17 cellular contexts compared by ENCODE assay signal in genomic region chr9:114701971-114702370, GRCh38. TPM values are rescaled to one million over a fixed set of nuclear protein-coding genes. Genes with fewer than 3 reads are reported as not detected.
DNase-seq lines count a peak whose midpoint lies in the region; ATAC-seq and TF ChIP-seq lines count a peak whose summit lies in the region.
"Had no signal": no experiment of that assay in that cellular context is flagged by ENCODE, and none has a peak within 500 bp of the region (broad histone marks: within the 10 kb centered on the region; RNA-seq: fewer than 3 reads in every experiment).

No MANE protein-coding gene starts in this region.

- ATAC-seq in activated CD8-positive, alpha-beta T cell treated with anti-CD3 and anti-CD28 coated beads for 36 hours: no peak
- ATAC-seq in activated naive CD8-positive, alpha-beta T cell treated with anti-CD3 and anti-CD28 coated beads, Interleukin-2, amount 50 U/mL, for 24 hours: no peak
- no peak for ATAC-seq in GM21825 (IDR thresholded peaks at IDR 0.05; ENCODE audit: unreplicated experiment)

- H3K4me3 ChIP-seq in HAP-1: no peak overlapping the region

- no peaks in the 10 kb centered on the region for H3K4me1 ChIP-seq in HAP-1

- intact Hi-C loops in activated CD4-positive, alpha-beta memory T cell treated with anti-CD3 and anti-CD28 coated beads for 36 hours (cut with micrococcal nuclease): no loop called here
- intact Hi-C loops in activated CD8-positive, alpha-beta T cell treated with anti-CD3 and anti-CD28 coated beads for 36 hours (cut with micrococcal nuclease): no loop called here

- no peak overlapping the region for H3K4me3 Mint-ChIP-seq in activated CD4-positive, alpha-beta memory T cell treated with anti-CD3 and anti-CD28 coated beads for 36 hours
- no peak overlapping the region for H3K4me3 Mint-ChIP-seq in activated CD4-positive, alpha-beta memory T cell treated with anti-CD3 and anti-CD28 coated beads, Interleukin-2, amount 10 ng/mL, durations not matched to agents 7 days and 5 days
- no peak overlapping the region for H3K4me3 Mint-ChIP-seq in activated CD8-positive, alpha-beta T cell treated with anti-CD3 and anti-CD28 coated beads for 36 hours
- no peak overlapping the region for H3K4me3 Mint-ChIP-seq in activated naive CD8-positive, alpha-beta T cell treated with anti-CD3 and anti-CD28 coated beads, Interleukin-2, amount 50 U/mL, for 24 hours
- H3K4me3 Mint-ChIP-seq: CD4-positive, alpha-beta T cell had no signal

- H3K36me3 Mint-ChIP-seq in activated CD4-positive, alpha-beta memory T cell treated with anti-CD3 and anti-CD28 coated beads for 36 hours: peaks cover 5% of the 10 kb centered on the region
- peaks cover 31% of the 10 kb centered on the region for H3K36me3 Mint-ChIP-seq in activated CD4-positive, alpha-beta memory T cell treated with anti-CD3 and anti-CD28 coated beads, Interleukin-2, amount 10 ng/mL, durations not matched to agents 7 days and 5 days (ENCODE audit: low read depth)
- peaks cover 8% of the 10 kb centered on the region for H3K36me3 Mint-ChIP-seq in activated CD8-positive, alpha-beta T cell treated with anti-CD3 and anti-CD28 coated beads for 36 hours (ENCODE audit: low read depth)
- H3K36me3 Mint-ChIP-seq in activated naive CD8-positive, alpha-beta T cell treated with anti-CD3 and anti-CD28 coated beads, Interleukin-2, amount 50 U/mL, for 24 hours (ENCODE audit: low read depth): peaks cover 8% of the 10 kb centered on the region

- H3K27me3 Mint-ChIP-seq in activated CD4-positive, alpha-beta memory T cell treated with anti-CD3 and anti-CD28 coated beads for 36 hours: peaks cover 2% of the 10 kb centered on the region
- H3K27me3 Mint-ChIP-seq in activated CD4-positive, alpha-beta memory T cell treated with anti-CD3 and anti-CD28 coated beads, Interleukin-2, amount 10 ng/mL, durations not matched to agents 7 days and 5 days: peaks cover 24% of the 10 kb centered on the region
- H3K27me3 Mint-ChIP-seq in activated CD8-positive, alpha-beta T cell treated with anti-CD3 and anti-CD28 coated beads for 36 hours: no peaks in the 10 kb centered on the region
- no peaks in the 10 kb centered on the region for H3K27me3 Mint-ChIP-seq in activated naive CD8-positive, alpha-beta T cell treated with anti-CD3 and anti-CD28 coated beads, Interleukin-2, amount 50 U/mL, for 24 hours
- H3K27me3 Mint-ChIP-seq: CD4-positive, alpha-beta T cell had no signal

- no peaks in the 10 kb centered on the region for H3K9me3 Mint-ChIP-seq in activated CD4-positive, alpha-beta memory T cell treated with anti-CD3 and anti-CD28 coated beads for 36 hours
- no peaks in the 10 kb centered on the region for H3K9me3 Mint-ChIP-seq in activated CD4-positive, alpha-beta memory T cell treated with anti-CD3 and anti-CD28 coated beads, Interleukin-2, amount 10 ng/mL, durations not matched to agents 7 days and 5 days
- H3K9me3 Mint-ChIP-seq in activated CD8-positive, alpha-beta T cell treated with anti-CD3 and anti-CD28 coated beads for 36 hours: peaks cover 3% of the 10 kb centered on the region
- H3K9me3 Mint-ChIP-seq in activated naive CD8-positive, alpha-beta T cell treated with anti-CD3 and anti-CD28 coated beads, Interleukin-2, amount 50 U/mL, for 24 hours: peaks cover 5% of the 10 kb centered on the region
- H3K9me3 Mint-ChIP-seq: CD4-positive, alpha-beta T cell had no signal

- in situ Hi-C loops in HAP-1 (cut with MboI; ENCODE audit: low sequenced_read_pairs): no loop called here

- H3K27me3 ChIP-seq in HAP-1 (ENCODE audit: low read depth): no peaks in the 10 kb centered on the region

- CTCF ChIA-PET in activated CD4-positive, alpha-beta memory T cell treated with anti-CD3 and anti-CD28 coated beads for 36 hours (lab: Charles Lee): no interaction called here
- CTCF ChIA-PET in activated CD4-positive, alpha-beta memory T cell treated with anti-CD3 and anti-CD28 coated beads, Interleukin-2, amount 10 ng/mL, durations not matched to agents 7 days and 5 days (lab: Charles Lee): interaction anchor here (0.8 to 0.9 kb wide), 2 partner anchors 12 to 304 kb away, joined by 3 to 4 read pairs; no protein-coding TSS in a partner anchor
- CTCF ChIA-PET in activated CD8-positive, alpha-beta T cell treated with anti-CD3 and anti-CD28 coated beads for 36 hours (lab: Charles Lee): interaction anchor here (1.3 kb wide), 1 partner anchor 21 kb away, joined by 4 read pairs; no protein-coding TSS in a partner anchor

- no peaks in the 10 kb centered on the region for H3K36me3 ChIP-seq in HAP-1 (replicated peaks)

- POLR2A ChIA-PET in activated CD4-positive, alpha-beta memory T cell treated with anti-CD3 and anti-CD28 coated beads for 36 hours (lab: Charles Lee): no interaction called here
- POLR2A ChIA-PET in activated CD4-positive, alpha-beta memory T cell treated with anti-CD3 and anti-CD28 coated beads, Interleukin-2, amount 10 ng/mL, durations not matched to agents 7 days and 5 days (lab: Charles Lee): interaction anchor here (1.0 to 2.5 kb wide), 2 partner anchors 9 to 11 kb away, joined by 3 to 14 read pairs; no protein-coding TSS in a partner anchor
- POLR2A ChIA-PET in activated CD8-positive, alpha-beta T cell treated with anti-CD3 and anti-CD28 coated beads for 36 hours (lab: Charles Lee): no interaction called here

- no peaks in the 10 kb centered on the region for H3K9me3 ChIP-seq in HAP-1

- TF ChIP-seq CTCF in activated CD8-positive, alpha-beta T cell treated with anti-CD3 and anti-CD28 coated beads for 36 hours (IDR thresholded peaks at IDR 0.05): no peak

- peaks cover 49% of the 10 kb centered on the region for H3K4me1 Mint-ChIP-seq in activated CD4-positive, alpha-beta memory T cell treated with anti-CD3 and anti-CD28 coated beads for 36 hours (ENCODE audit: low read depth)
- H3K4me1 Mint-ChIP-seq in activated CD4-positive, alpha-beta memory T cell treated with anti-CD3 and anti-CD28 coated beads, Interleukin-2, amount 10 ng/mL, durations not matched to agents 7 days and 5 days: peaks cover 44% of the 10 kb centered on the region
- peaks cover 45% of the 10 kb centered on the region for H3K4me1 Mint-ChIP-seq in activated CD8-positive, alpha-beta T cell treated with anti-CD3 and anti-CD28 coated beads for 36 hours (ENCODE audit: low read depth)
- peaks cover 56% of the 10 kb centered on the region for H3K4me1 Mint-ChIP-seq in activated naive CD8-positive, alpha-beta T cell treated with anti-CD3 and anti-CD28 coated beads, Interleukin-2, amount 50 U/mL, for 24 hours

- no peak for DNase-seq in activated CD4-positive, alpha-beta memory T cell treated with anti-CD3 and anti-CD28 coated beads for 36 hours
- no peak for DNase-seq in activated CD4-positive, alpha-beta memory T cell treated with anti-CD3 and anti-CD28 coated beads, Interleukin-2, amount 10 ng/mL, durations not matched to agents 7 days and 5 days
- peak; percentile 40 for DNase-seq in ELR (ENCODE audit: low read depth)
- no peak for DNase-seq in activated CD8-positive, alpha-beta T cell treated with anti-CD3 and anti-CD28 coated beads for 36 hours
- no peak for DNase-seq in activated naive CD8-positive, alpha-beta T cell treated with anti-CD3 and anti-CD28 coated beads, Interleukin-2, amount 50 U/mL, for 24 hours
- no peak for DNase-seq in activated CD4-positive, CD25-positive, alpha-beta regulatory T cell (lab: John Stamatoyannopoulos, UW)
- DNase-seq in HAP-1 (ENCODE audit: low spot score in 2 of 2): no peak
- DNase-seq: DMS53, GOT3, NCI-H1105 treated with DMSO at 0.1 percent for 48 hours, NCI-H1694, NCI-H510A, NCI-H774, SHP77 treated with DMSO at 0.1 percent for 48 hours had no signal

- peak overlapping the region; percentile 14 for H3K27ac Mint-ChIP-seq in activated CD4-positive, alpha-beta memory T cell treated with anti-CD3 and anti-CD28 coated beads for 36 hours
- H3K27ac Mint-ChIP-seq in activated CD4-positive, alpha-beta memory T cell treated with anti-CD3 and anti-CD28 coated beads, Interleukin-2, amount 10 ng/mL, durations not matched to agents 7 days and 5 days: no peak overlapping the region
- H3K27ac Mint-ChIP-seq in activated CD8-positive, alpha-beta T cell treated with anti-CD3 and anti-CD28 coated beads for 36 hours: peak overlapping the region; percentile 48
- peak overlapping the region; percentile 33 for H3K27ac Mint-ChIP-seq in activated naive CD8-positive, alpha-beta T cell treated with anti-CD3 and anti-CD28 coated beads, Interleukin-2, amount 50 U/mL, for 24 hours
- H3K27ac Mint-ChIP-seq: CD4-positive, alpha-beta T cell had no signal

RNA-seq across cellular contexts. Expression of gene TEX48, which starts 20.0 kb away (rescaled TPM):
- 1 to 10 TPM in 1 of 2 experiments, under 1 TPM in 1; 0.57 to 1.2 TPM for total RNA-seq in activated CD4-positive, alpha-beta memory T cell treated with anti-CD3 and anti-CD28 coated beads for 36 hours
- total RNA-seq in activated CD4-positive, alpha-beta memory T cell treated with anti-CD3 and anti-CD28 coated beads, Interleukin-2, amount 10 ng/mL, durations not matched to agents 7 days and 5 days: 1 to 10 TPM in 1 of 2 experiments, under 1 TPM in 1; 0.48 to 1.5 TPM
- under 1 TPM in 1 of 2 experiments, not detected in 1; 0.65 TPM for total RNA-seq in activated CD8-positive, alpha-beta T cell treated with anti-CD3 and anti-CD28 coated beads for 36 hours
- total RNA-seq: CD4-positive, alpha-beta T cell; OCI-LY7 had no signal

RNA-seq across cellular contexts. Expression of gene TEX53, which starts 44.4 kb away (rescaled TPM):
- total RNA-seq in activated CD4-positive, alpha-beta memory T cell treated with anti-CD3 and anti-CD28 coated beads for 36 hours: not detected
- total RNA-seq in activated CD4-positive, alpha-beta memory T cell treated with anti-CD3 and anti-CD28 coated beads, Interleukin-2, amount 10 ng/mL, durations not matched to agents 7 days and 5 days: not detected
- total RNA-seq in activated CD8-positive, alpha-beta T cell treated with anti-CD3 and anti-CD28 coated beads for 36 hours: not detected
- total RNA-seq: CD4-positive, alpha-beta T cell; OCI-LY7 had no signal
